In genomic region chr14:56989359-56989758, GRCh38 we compare ENCODE assay signal across 25 cellular contexts.
"Had no signal": no experiment of that assay in that cellular context is flagged by ENCODE, and none has a peak within 500 bp of the region (broad histone marks: within the 10 kb centered on the region; RNA-seq: fewer than 3 reads in every experiment).

No MANE protein-coding gene starts in this region.

- ATAC-seq: activated CD4-positive, alpha-beta T cell treated with anti-CD3 and anti-CD28 coated beads for 36 hours; activated T-cell treated with anti-CD3 and anti-CD28 coated beads, Interleukin-2, amount 50 U/mL, for 72 hours; foreskin keratinocyte; gastrocnemius medialis; heart left ventricle had no signal

- H3K36me3 ChIP-seq: brain microvascular endothelial cell, esophagus muscularis mucosa, gastrocnemius medialis, heart left ventricle had no signal

- H3K4me1 ChIP-seq: esophagus muscularis mucosa, foreskin keratinocyte, gastrocnemius medialis, heart left ventricle had no signal

- DNase-seq: activated CD4-positive, alpha-beta memory T cell treated with anti-CD3 and anti-CD28 coated beads for 36 hours; activated CD4-positive, alpha-beta T cell treated with anti-CD3 and anti-CD28 coated beads for 36 hours; activated CD4-positive, alpha-beta T cell treated with anti-CD3 and anti-CD28 coated beads, Interleukin-2, amount 10 ng/mL, durations not matched to agents 24 days and 14 days; activated CD4-positive, CD25-positive, alpha-beta regulatory T cell; activated CD4-positive, CD25-positive, alpha-beta regulatory T cell treated with anti-CD3 and anti-CD28 coated beads, Interleukin-2, amount 50 U/mL, for 72 hours; activated CD8-positive, alpha-beta memory T cell treated with anti-CD3 and anti-CD28 coated beads, Interleukin-2, amount 50 U/mL, for 48 hours; activated gamma-delta T cell; activated naive CD4-positive, alpha-beta T cell; activated naive CD4-positive, alpha-beta T cell treated with anti-CD3 and anti-CD28 coated beads, Interleukin-2, amount 50 U/mL, for 16 hours; activated T-cell treated with anti-CD3 and anti-CD28 coated beads for 4 hours; activated T-cell treated with anti-CD3 and anti-CD28 coated beads, Interleukin-2, amount 50 U/mL, for 24 hours; activated T-cell treated with anti-CD3 and anti-CD28 coated beads, Interleukin-2, amount 50 U/mL, for 72 hours; amniotic stem cell; anterior cingulate cortex; brain microvascular endothelial cell; dorsolateral prefrontal cortex; effector memory CD4-positive, alpha-beta T cell; endodermal cell; foreskin keratinocyte; gastrocnemius medialis; glutamatergic neuron; heart left ventricle had no signal

- H3K27ac ChIP-seq: brain microvascular endothelial cell, coronary artery, dorsolateral prefrontal cortex, esophagus muscularis mucosa, foreskin keratinocyte, gastrocnemius medialis, heart left ventricle, hepatocyte had no signal

- H3K4me3 ChIP-seq: coronary artery, dorsolateral prefrontal cortex, esophagus muscularis mucosa, gastrocnemius medialis, heart left ventricle, hepatocyte had no signal

- H3K27me3 ChIP-seq: brain microvascular endothelial cell, dorsolateral prefrontal cortex, esophagus muscularis mucosa, foreskin keratinocyte, gastrocnemius medialis, heart left ventricle, hepatocyte had no signal

- H3K9me3 ChIP-seq: esophagus muscularis mucosa, gastrocnemius medialis had no signal
